In genomic region chr17:32349854-32350661, GRCh38 we compare ENCODE assay signal across 8 cellular contexts. TPM values are rescaled to one million over a fixed set of nuclear protein-coding genes. Genes with fewer than 3 reads are reported as not detected.
DNase-seq lines count a peak whose midpoint lies in the region; ATAC-seq lines count a peak whose summit lies in the region.

ZNF207 (plus strand) TSS chr17:32350157; CDS start chr17:32350286, 129 bp downstream.

- peaks cover 34 to 52% (median 42%) of the 10 kb centered on the region in 3 donors for H3K4me1 Mint-ChIP-seq in CD8-positive, alpha-beta memory T cell
- peaks cover 25 to 32% of the 10 kb centered on the region in 2 donors for H3K4me1 Mint-ChIP-seq in effector memory CD8-positive, alpha-beta T cell (ENCODE audit: low read depth in 2 of 2)

- ATAC-seq in GM19468 (IDR thresholded peaks at IDR 0.05; ENCODE audit: extremely low read depth, unreplicated experiment): peak; percentile 99
- peak; percentile 96 for ATAC-seq in effector memory CD8-positive, alpha-beta T cell (replicated peaks)

- peak within 1 kb of the TSS; percentile 98 for H3K4me3 ChIP-seq in CD8-positive, alpha-beta memory T cell (ENCODE audit: low read length)

- peak; percentile 91 to 96 (median 94) for DNase-seq in CD8-positive, alpha-beta memory T cell
- DNase-seq in HT1080 (ENCODE audit: low read depth) (peak; percentile 91), NOMO-1 treated with DMSO at 0.1 percent for 48 hours (lab: John Stamatoyannopoulos, UW; ENCODE audit: unreplicated experiment) (peak; percentile 93), medulla oblongata (ENCODE audit: extremely low spot score) (peak; percentile 98)
- DNase-seq in activated CD8-positive, alpha-beta memory T cell treated with anti-CD3 and anti-CD28 coated beads for 4 hours (ENCODE audit: low read depth in 2 of 2): peak; percentile 91
- DNase-seq in effector memory CD8-positive, alpha-beta T cell: peak; percentile 95
- DNase-seq in stimulated activated CD8-positive, alpha-beta memory T cell treated with anti-CD3 and anti-CD28 coated beads, Interleukin-12 subunit alpha, Interleukin-12 subunit beta, amount 100 ng/mL, for 1 hour (ENCODE audit: low read depth): peak; percentile 88

- peaks cover 13% of the 10 kb centered on the region for H3K36me3 ChIP-seq in CD8-positive, alpha-beta memory T cell (ENCODE audit: insufficient read depth, low read length)

- H3K27ac Mint-ChIP-seq in CD8-positive, alpha-beta memory T cell: peak within 1 kb of the TSS; percentile 97 to 100 (median 99)
- H3K27ac Mint-ChIP-seq in effector memory CD8-positive, alpha-beta T cell: peak within 1 kb of the TSS; percentile 99

- H3K4me3 Mint-ChIP-seq in CD8-positive, alpha-beta memory T cell: peak within 1 kb of the TSS; percentile 96 to 100 (median 98)
- peak within 1 kb of the TSS; percentile 97 to 98 for H3K4me3 Mint-ChIP-seq in effector memory CD8-positive, alpha-beta T cell

- CTCF ChIA-PET in CD8-positive, alpha-beta memory T cell (lab: Charles Lee): interaction anchor here (1.2 kb wide), 1 partner anchor 94 kb away, joined by 4 read pairs; the partner anchor contains the start of gene PSMD11

- H3K27ac ChIP-seq in CD8-positive, alpha-beta memory T cell (ENCODE audit: low read depth, low read length): peak within 1 kb of the TSS; percentile 98

- no peaks in the 10 kb centered on the region for H3K27me3 ChIP-seq in CD8-positive, alpha-beta memory T cell (ENCODE audit: insufficient read depth, low read length, poor library complexity, severe bottlenecking)

- POLR2A ChIA-PET in CD8-positive, alpha-beta memory T cell (lab: Charles Lee): interaction anchor here (1.0 to 1.2 kb wide), 2 partner anchors 8 to 94 kb away, joined by 4 to 10 read pairs; partner anchors contain the start of genes C17orf75 and PSMD11

- H3K4me1 ChIP-seq in CD8-positive, alpha-beta memory T cell (ENCODE audit: insufficient read depth, low read length): peaks cover 44% of the 10 kb centered on the region

- no peaks in the 10 kb centered on the region for H3K27me3 Mint-ChIP-seq in CD8-positive, alpha-beta memory T cell
- no peaks in the 10 kb centered on the region for H3K27me3 Mint-ChIP-seq in effector memory CD8-positive, alpha-beta T cell

- peaks cover 2 to 50% (median 7%) of the 10 kb centered on the region in 3 donors for H3K36me3 Mint-ChIP-seq in CD8-positive, alpha-beta memory T cell
- H3K36me3 Mint-ChIP-seq in effector memory CD8-positive, alpha-beta T cell (ENCODE audit: insufficient read depth): peaks cover 63% of the 10 kb centered on the region

- no peaks in the 10 kb centered on the region for H3K9me3 ChIP-seq in CD8-positive, alpha-beta memory T cell (ENCODE audit: low read length)

- no peaks in the 10 kb centered on the region for H3K9me3 Mint-ChIP-seq in CD8-positive, alpha-beta memory T cell
- H3K9me3 Mint-ChIP-seq in effector memory CD8-positive, alpha-beta T cell: no peaks in the 10 kb centered on the region

RNA-seq across cellular contexts. Expression of gene ZNF207, which starts in this region (rescaled TPM):
- 100 to 1,000 TPM; 198 to 203 TPM for total RNA-seq in CD8-positive, alpha-beta memory T cell
- 147 TPM for polyA plus RNA-seq in CD8-positive, alpha-beta memory T cell
- total RNA-seq in HT1080 (2014; rRNA removed; shearing (Covaris generic)): 161 and 212 TPM in 2 replicates
- polyA plus RNA-seq in HT1080 (2015; cell fraction: cytosol; rRNA removed): 163 and 186 TPM in 2 replicates
- polyA plus RNA-seq in HT1080 (2015; cell fraction: nucleus; rRNA removed): 432 and 435 TPM in 2 replicates

Comparison
In these comparisons a context has a peak if more than half of its experiments do, and no peak if none do; other contexts are left out.
1. Peak in every context shown above with its lines: DNase-seq, ATAC-seq, H3K4me3 ChIP-seq and H3K27ac ChIP-seq.